1 cellular context compared by ENCODE assay signal in genomic region chr7:133077394-133077793, GRCh38.
TF ChIP-seq lines count a peak whose summit lies in the region.

No MANE protein-coding gene starts in this region.

TF ChIP-seq in K562, 482 proteins besides CTCF, POLR2A, EP300 and RAD21 (continued from another document):
- TF ChIP-seq TCF7 (IDR thresholded peaks at IDR 0.05; ENCODE audit: borderline replicate concordance), result peak; percentile 60; the same call in 1 of the 2 replicates
- TF ChIP-seq TBL1XR1 (IDR thresholded peaks at IDR 0.05; ENCODE audit: low read length in 2 of 2), result 0 out of 4 replicates have a peak, but pooled peaks of 1 of the 2 experiments have one; percentile 17
- peak; percentile 28 for TF ChIP-seq MEIS2 (IDR thresholded peaks at IDR 0.05; ENCODE audit: partially characterized antibody)
- TF ChIP-seq CBFA2T3 (IDR thresholded peaks at IDR 0.05), result peak; percentile 71
- TF ChIP-seq KLF16 (IDR thresholded peaks at IDR 0.05), result peak; percentile 12; the same call in 1 of the 2 replicates
- TF ChIP-seq ARID1B (IDR thresholded peaks at IDR 0.05), result peak; percentile 8; the same call in 1 of the 2 replicates
